ENCODE assay signal across 21 cellular contexts in the genomic region with DNA sequence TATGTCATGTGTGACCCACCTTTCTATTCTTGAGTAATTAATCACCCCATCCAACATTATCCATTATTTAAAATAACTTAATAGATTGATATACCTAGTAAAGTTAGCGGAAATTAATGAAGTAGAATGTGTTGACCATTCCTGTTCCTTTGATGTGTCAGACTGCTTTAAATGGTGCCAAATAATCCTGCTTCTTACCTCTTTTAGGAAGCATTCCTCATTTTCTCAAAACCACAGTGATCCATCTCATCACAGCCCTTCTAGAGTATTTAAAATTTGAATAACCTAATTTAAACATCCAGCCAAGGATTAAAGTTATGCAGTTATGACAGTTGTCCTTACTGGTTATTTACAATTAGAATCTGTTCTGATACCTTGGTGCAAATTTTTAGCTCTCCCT. TPM values are rescaled to one million over a fixed set of nuclear protein-coding genes. Genes with fewer than 3 reads are reported as not detected.
"Had no signal": no experiment of that assay in that cellular context is flagged by ENCODE, and none has a peak within 500 bp of the region (broad histone marks: within the 10 kb centered on the region; RNA-seq: fewer than 3 reads in every experiment).

No MANE protein-coding gene starts in this region.

- FAIRE-seq: keratinocyte, urothelium cell line had no signal

- H3K4me1 ChIP-seq: gastrocnemius medialis, left lung, prostate gland, sigmoid colon, spleen, testis, tibial nerve, upper lobe of left lung had no signal

- H3K4me3 ChIP-seq: gastrocnemius medialis, left lung, prostate gland, sigmoid colon, spleen, testis, tibial nerve, upper lobe of left lung had no signal

- H3K27ac Mint-ChIP-seq: naive thymus-derived CD4-positive, alpha-beta T cell; stimulated activated memory B cell treated with anti-CD40 and anti-IgM and Interleukin-4, amounts not matched to agents 10 μg/mL and 1 μg/mL and 100 μg/mL, for 72 hours had no signal

- H3K9me3 Mint-ChIP-seq: nephron; stimulated activated memory B cell treated with anti-CD40 and anti-IgM and Interleukin-4, amounts not matched to agents 10 μg/mL and 1 μg/mL and 100 μg/mL, for 72 hours had no signal

- H3K27ac ChIP-seq: gastrocnemius medialis, left lung, prostate gland, sigmoid colon, spleen, testis, tibial nerve, upper lobe of left lung had no signal

- H3K36me3 Mint-ChIP-seq: naive thymus-derived CD4-positive, alpha-beta T cell; stimulated activated memory B cell treated with anti-CD40 and anti-IgM and Interleukin-4, amounts not matched to agents 10 μg/mL and 1 μg/mL and 100 μg/mL, for 72 hours had no signal

- H3K27me3 Mint-ChIP-seq: naive thymus-derived CD4-positive, alpha-beta T cell; stimulated activated memory B cell treated with anti-CD40 and anti-IgM and Interleukin-4, amounts not matched to agents 10 μg/mL and 1 μg/mL and 100 μg/mL, for 72 hours had no signal

- H3K9me3 ChIP-seq: gastrocnemius medialis, left lung, prostate gland, sigmoid colon, spleen, testis, tibial nerve, upper lobe of left lung had no signal

- DNase-seq: cortex of kidney; gastrocnemius medialis; head of caudate nucleus; left lung; midbrain; naive thymus-derived CD4-positive, alpha-beta T cell; nucleus accumbens; right cardiac atrium; sigmoid colon; spleen; stimulated activated CD4-positive, alpha-beta T cell treated with anti-CD3 and anti-CD28 coated beads, Interleukin-4, amount 100 ng/mL, for 4 hours; stimulated activated naive CD8-positive, alpha-beta T cell treated with anti-CD3 and anti-CD28 coated beads, Interleukin-15, Interleukin-2, amounts not matched to agents 100 U/mL and 50 U/mL, for 24 hours; substantia nigra; testis had no signal

- H3K27me3 ChIP-seq: gastrocnemius medialis, left lung, sigmoid colon, spleen, testis, tibial nerve, upper lobe of left lung had no signal

- H3K4me3 Mint-ChIP-seq: naive thymus-derived CD4-positive, alpha-beta T cell; nephron; stimulated activated memory B cell treated with anti-CD40 and anti-IgM and Interleukin-4, amounts not matched to agents 10 μg/mL and 1 μg/mL and 100 μg/mL, for 72 hours had no signal

- H3K36me3 ChIP-seq: gastrocnemius medialis, left lung, prostate gland, sigmoid colon, spleen, tibial nerve, upper lobe of left lung had no signal

- H3K4me1 Mint-ChIP-seq: naive thymus-derived CD4-positive, alpha-beta T cell; nephron; stimulated activated memory B cell treated with anti-CD40 and anti-IgM and Interleukin-4, amounts not matched to agents 10 μg/mL and 1 μg/mL and 100 μg/mL, for 72 hours had no signal

RNA-seq across cellular contexts. Expression of a gene that starts 6.9 kb away (rescaled TPM):
- total RNA-seq: gastrocnemius medialis; naive thymus-derived CD4-positive, alpha-beta T cell; spleen had no signal
- polyA plus RNA-seq: keratinocyte; naive thymus-derived CD4-positive, alpha-beta T cell had no signal
